11 cellular contexts compared by ENCODE assay signal in genomic region chr17:16922386-16923096, GRCh38. TPM values are rescaled to one million over a fixed set of nuclear protein-coding genes. Genes with fewer than 3 reads are reported as not detected.
DNase-seq lines count a peak whose midpoint lies in the region; FAIRE-seq and TF ChIP-seq lines count a peak whose summit lies in the region.
"Had no signal": no experiment of that assay in that cellular context is flagged by ENCODE, and none has a peak within 500 bp of the region (broad histone marks: within the 10 kb centered on the region; RNA-seq: fewer than 3 reads in every experiment).

No MANE protein-coding gene starts in this region.

- H3K36me3 ChIP-seq in brain microvascular endothelial cell (replicated peaks) (no peaks in the 10 kb centered on the region), small intestine (ENCODE audit: control insufficient read depth in 2 of 2, insufficient read depth in 2 of 2, low read length in 2 of 2) (no peaks in the 10 kb centered on the region)
- H3K36me3 ChIP-seq: BLaER1 had no signal

- no peak overlapping the region for H3K27ac Mint-ChIP-seq in activated CD4-positive, alpha-beta memory T cell treated with anti-CD3 and anti-CD28 coated beads for 36 hours
- no peak overlapping the region for H3K27ac Mint-ChIP-seq in activated CD4-positive, alpha-beta memory T cell treated with anti-CD3 and anti-CD28 coated beads, Interleukin-2, amount 10 ng/mL, durations not matched to agents 7 days and 5 days

- H3K27me3 ChIP-seq in brain microvascular endothelial cell (replicated peaks): no peaks in the 10 kb centered on the region
- H3K27me3 ChIP-seq in small intestine (ENCODE audit: control insufficient read depth in 2 of 2, insufficient read depth in 2 of 2, low read length in 2 of 2): no peaks in the 10 kb centered on the region
- H3K27me3 ChIP-seq: BLaER1 had no signal

- no peak overlapping the region for H3K4me3 ChIP-seq in NB4 (ENCODE audit: low read depth, low read length)
- H3K4me3 ChIP-seq in brain microvascular endothelial cell (ENCODE audit: low read depth, low read length): no peak overlapping the region
- H3K4me3 ChIP-seq in small intestine (ENCODE audit: low read depth in 1 of 2, low read length in 2 of 2): no peak overlapping the region
- H3K4me3 ChIP-seq: BLaER1, coronary artery had no signal

- no peak for FAIRE-seq in small intestine (lab: Jason Lieb, UNC)

- 76 to 81% (median 76%) methylated on average over 4 of the region's 4 CpGs for WGBS in small intestine, 3 donors

- POLR2A ChIA-PET in activated CD4-positive, alpha-beta memory T cell treated with anti-CD3 and anti-CD28 coated beads for 36 hours (lab: Charles Lee): no interaction called here
- POLR2A ChIA-PET in activated CD4-positive, alpha-beta memory T cell treated with anti-CD3 and anti-CD28 coated beads, Interleukin-2, amount 10 ng/mL, durations not matched to agents 7 days and 5 days (lab: Charles Lee): no interaction called here

- in situ Hi-C loops in brain microvascular endothelial cell (cut with HindIII; ENCODE audit: low pct_ligation_motif_present, low sequenced_read_pairs): no loop called here

- no peaks in the 10 kb centered on the region for H3K9me3 Mint-ChIP-seq in activated CD4-positive, alpha-beta memory T cell treated with anti-CD3 and anti-CD28 coated beads for 36 hours
- no peaks in the 10 kb centered on the region for H3K9me3 Mint-ChIP-seq in activated CD4-positive, alpha-beta memory T cell treated with anti-CD3 and anti-CD28 coated beads, Interleukin-2, amount 10 ng/mL, durations not matched to agents 7 days and 5 days

- CTCF ChIA-PET in activated CD4-positive, alpha-beta memory T cell treated with anti-CD3 and anti-CD28 coated beads for 36 hours (lab: Charles Lee): interaction anchor here (1.3 to 1.7 kb wide), 2 partner anchors 69 to 71 kb away, joined by 3 to 4 read pairs; no protein-coding TSS in a partner anchor
- CTCF ChIA-PET in activated CD4-positive, alpha-beta memory T cell treated with anti-CD3 and anti-CD28 coated beads, Interleukin-2, amount 10 ng/mL, durations not matched to agents 7 days and 5 days (lab: Charles Lee): interaction anchor here (1.7 to 2.7 kb wide), 2 partner anchors 68 to 69 kb away, joined by 5 to 6 read pairs; no protein-coding TSS in a partner anchor

- peak; percentile 7 for DNase-seq in activated CD4-positive, alpha-beta memory T cell treated with anti-CD3 and anti-CD28 coated beads for 36 hours
- no peak for DNase-seq in activated CD4-positive, alpha-beta memory T cell treated with anti-CD3 and anti-CD28 coated beads, Interleukin-2, amount 10 ng/mL, durations not matched to agents 7 days and 5 days
- peak; percentile 32 for DNase-seq in NB4 (ENCODE audit: low read depth)
- DNase-seq in brain microvascular endothelial cell: no peak
- peak; percentile 8 for DNase-seq in small intestine
- no peak for DNase-seq in hepatic stellate cell (ENCODE audit: low spot score)
- DNase-seq in NCI-H187 treated with DMSO at 0.1 percent for 48 hours (lab: John Stamatoyannopoulos, UW): no peak
- no peak for DNase-seq in NCI-H2171 treated with DMSO at 0.1 percent for 48 hours (lab: John Stamatoyannopoulos, UW)
- DNase-seq: SW 1271 had no signal

- no peak overlapping the region for H3K27ac ChIP-seq in brain microvascular endothelial cell
- H3K27ac ChIP-seq in small intestine (ENCODE audit: low read depth in 1 of 2, low read length in 1 of 2): no peak overlapping the region
- H3K27ac ChIP-seq: BLaER1, coronary artery had no signal

- TF ChIP-seq POLR2A in NB4 (IDR thresholded peaks at IDR 0.05; ENCODE audit: extremely low read depth, insufficient read length): no peak

- no peaks in the 10 kb centered on the region for H3K27me3 Mint-ChIP-seq in activated CD4-positive, alpha-beta memory T cell treated with anti-CD3 and anti-CD28 coated beads for 36 hours
- peaks cover 2% of the 10 kb centered on the region for H3K27me3 Mint-ChIP-seq in activated CD4-positive, alpha-beta memory T cell treated with anti-CD3 and anti-CD28 coated beads, Interleukin-2, amount 10 ng/mL, durations not matched to agents 7 days and 5 days

- H3K4me3 Mint-ChIP-seq in activated CD4-positive, alpha-beta memory T cell treated with anti-CD3 and anti-CD28 coated beads for 36 hours: no peak overlapping the region
- H3K4me3 Mint-ChIP-seq in activated CD4-positive, alpha-beta memory T cell treated with anti-CD3 and anti-CD28 coated beads, Interleukin-2, amount 10 ng/mL, durations not matched to agents 7 days and 5 days: no peak overlapping the region

- H3K9me3 ChIP-seq in small intestine (ENCODE audit: control insufficient read depth, low read depth): no peaks in the 10 kb centered on the region
- H3K9me3 ChIP-seq: BLaER1 had no signal

- no peaks in the 10 kb centered on the region for H3K4me1 Mint-ChIP-seq in activated CD4-positive, alpha-beta memory T cell treated with anti-CD3 and anti-CD28 coated beads for 36 hours (ENCODE audit: low read depth)
- H3K4me1 Mint-ChIP-seq in activated CD4-positive, alpha-beta memory T cell treated with anti-CD3 and anti-CD28 coated beads, Interleukin-2, amount 10 ng/mL, durations not matched to agents 7 days and 5 days: no peaks in the 10 kb centered on the region

- no peak for TF ChIP-seq CTCF in NB4 (IDR thresholded peaks at IDR 0.05; ENCODE audit: low read depth, low read length)
- TF ChIP-seq CTCF in brain microvascular endothelial cell (IDR thresholded peaks at IDR 0.05; ENCODE audit: low read depth, low read length, missing control alignments): peak; percentile 27

- H3K36me3 Mint-ChIP-seq in activated CD4-positive, alpha-beta memory T cell treated with anti-CD3 and anti-CD28 coated beads for 36 hours: no peaks in the 10 kb centered on the region
- H3K36me3 Mint-ChIP-seq in activated CD4-positive, alpha-beta memory T cell treated with anti-CD3 and anti-CD28 coated beads, Interleukin-2, amount 10 ng/mL, durations not matched to agents 7 days and 5 days (ENCODE audit: low read depth): no peaks in the 10 kb centered on the region

- intact Hi-C loops in activated CD4-positive, alpha-beta memory T cell treated with anti-CD3 and anti-CD28 coated beads for 36 hours (cut with micrococcal nuclease): loop anchor here (1.0 kb wide), 1 partner anchor 69 kb away; no protein-coding TSS in a partner anchor

- H3K4me1 ChIP-seq in small intestine (ENCODE audit: control insufficient read depth in 2 of 2, insufficient read depth in 1 of 2, low read depth in 1 of 2, low read length in 1 of 2): no peaks in the 10 kb centered on the region

RNA-seq across cellular contexts. Expression of gene TNFRSF13B, which starts 49.4 kb away (rescaled TPM):
- total RNA-seq in activated CD4-positive, alpha-beta memory T cell treated with anti-CD3 and anti-CD28 coated beads for 36 hours: not detected
- total RNA-seq in activated CD4-positive, alpha-beta memory T cell treated with anti-CD3 and anti-CD28 coated beads, Interleukin-2, amount 10 ng/mL, durations not matched to agents 7 days and 5 days: not detected
- 1 to 10 TPM in 2 of 3 donors, not detected in 1; 2.0 to 3.0 TPM for polyA plus RNA-seq in small intestine

Comparison
In these comparisons a context has a peak if more than half of its experiments do, and no peak if none do; other contexts are left out.
1. DNase-seq: peak in activated CD4-positive, alpha-beta memory T cell treated with anti-CD3 and anti-CD28 coated beads for 36 hours (single experiment), NB4 (single experiment) and small intestine (single experiment); none in activated CD4-positive, alpha-beta memory T cell treated with anti-CD3 and anti-CD28 coated beads, Interleukin-2, amount 10 ng/mL, durations not matched to agents 7 days and 5 days (single experiment), brain microvascular endothelial cell (single experiment), hepatic stellate cell (single experiment), NCI-H187 treated with DMSO at 0.1 percent for 48 hours (single experiment) and NCI-H2171 treated with DMSO at 0.1 percent for 48 hours (single experiment).